In the genomic region with DNA sequence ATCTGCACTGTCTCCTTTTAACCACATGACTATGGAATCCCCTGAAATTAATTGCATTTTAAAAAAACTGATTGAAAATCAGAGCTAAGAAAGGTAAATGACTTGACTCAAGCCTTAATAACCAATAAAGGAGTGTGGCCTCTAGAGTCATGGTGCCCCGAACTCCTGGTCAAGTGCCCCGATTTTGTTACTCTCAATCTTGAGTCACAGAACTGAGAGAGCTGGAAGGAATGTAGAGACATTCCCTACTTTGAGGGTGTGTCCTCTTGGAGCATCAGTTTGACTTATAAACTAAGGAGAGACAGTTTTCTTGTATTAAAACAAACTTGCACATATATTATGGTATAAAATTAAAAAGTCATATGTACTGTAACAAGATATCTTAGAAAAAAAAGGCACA, we compare ENCODE assay signal across 10 cellular contexts. TPM values are rescaled to one million over a fixed set of nuclear protein-coding genes. Genes with fewer than 3 reads are reported as not detected.
DNase-seq lines count a peak whose midpoint lies in the region; ATAC-seq and TF ChIP-seq lines count a peak whose summit lies in the region.
"Had no signal": no experiment of that assay in that cellular context is flagged by ENCODE, and none has a peak within 500 bp of the region (broad histone marks: within the 10 kb centered on the region; RNA-seq: fewer than 3 reads in every experiment).

No MANE protein-coding gene starts in this region.

- peak overlapping the region; percentile 99 for H3K4me3 ChIP-seq in psoas muscle

- no peaks in the 10 kb centered on the region for H3K27me3 Mint-ChIP-seq in central memory CD8-positive, alpha-beta T cell

- H3K27ac ChIP-seq in psoas muscle: peak overlapping the region; percentile 96
- H3K27ac ChIP-seq: stomach had no signal

- intact Hi-C loops in psoas muscle (cut with DNase I): no loop called here

- TF ChIP-seq CTCF in psoas muscle (IDR thresholded peaks at IDR 0.05): no peak

- peaks cover 44% of the 10 kb centered on the region for H3K4me1 Mint-ChIP-seq in central memory CD8-positive, alpha-beta T cell

- no peak overlapping the region for H3K27ac Mint-ChIP-seq in central memory CD8-positive, alpha-beta T cell (ENCODE audit: low read depth)

- no peaks in the 10 kb centered on the region for H3K27me3 ChIP-seq in psoas muscle (ENCODE audit: insufficient read depth in 3 of 3, low read length in 2 of 3)
- H3K27me3 ChIP-seq: stomach had no signal

- no peaks in the 10 kb centered on the region for H3K9me3 Mint-ChIP-seq in central memory CD8-positive, alpha-beta T cell

- WGBS in psoas muscle, 3 donors: 37 to 55% (median 40%) methylated on average over 2 of the region's 2 CpGs

- H3K9me3 ChIP-seq in psoas muscle: no peaks in the 10 kb centered on the region
- H3K9me3 ChIP-seq: stomach had no signal

- peaks cover 0 to 4% of the 10 kb centered on the region in 2 donors for H3K36me3 ChIP-seq in psoas muscle (ENCODE audit: insufficient read depth in 1 of 2, low read depth in 1 of 2)

- peaks cover 16% of the 10 kb centered on the region for H3K36me3 Mint-ChIP-seq in central memory CD8-positive, alpha-beta T cell (ENCODE audit: insufficient read depth)

- peak overlapping the region; percentile 21 for H3K4me3 Mint-ChIP-seq in central memory CD8-positive, alpha-beta T cell

- DNase-seq in GM04503 (ENCODE audit: low read depth) (peak; percentile 34), M059J (ENCODE audit: low read depth) (peak; percentile 62), psoas muscle (no peak)
- DNase-seq in central memory CD8-positive, alpha-beta T cell (ENCODE audit: low spot score in 2 of 2): no peak
- no peak for DNase-seq in stimulated activated naive CD4-positive, alpha-beta T cell treated with Interleukin-2 at 50 U/mL for 16 hours (lab: John Stamatoyannopoulos, UW)
- DNase-seq: cortex of kidney, occipital lobe, stomach had no signal

- peaks cover 34% of the 10 kb centered on the region for H3K4me1 ChIP-seq in psoas muscle

- ATAC-seq in central memory CD8-positive, alpha-beta T cell (replicated peaks; ENCODE audit: extremely low read depth, poor library complexity, severe bottlenecking): no peak
- no peak for ATAC-seq in psoas muscle
- no peak for ATAC-seq in GM18519 (IDR thresholded peaks at IDR 0.05; ENCODE audit: low FRiP score, unreplicated experiment)
- no peak for ATAC-seq in GM18858 (IDR thresholded peaks at IDR 0.05; ENCODE audit: unreplicated experiment)

RNA-seq across cellular contexts. Expression of a gene that starts 2.4 kb away (rescaled TPM):
- total RNA-seq in M059J (2014; rRNA removed; shearing (Covaris generic)): 32.3 and 46.0 TPM in 2 replicates
- 10 to 100 TPM; 30.5 to 89.5 (median 76.1) TPM for total RNA-seq in psoas muscle
- 10 to 100 TPM; 25.5 to 54.4 (median 33.8) TPM for polyA plus RNA-seq in psoas muscle

RNA-seq across cellular contexts. Expression of a gene that starts 26.8 kb away (rescaled TPM):
- 12.2 and 18.2 TPM in 2 replicates for total RNA-seq in M059J (2014; rRNA removed; shearing (Covaris generic))
- total RNA-seq in psoas muscle: 10 to 100 TPM in 3 of 4 donors, 1 to 10 TPM in 1; 8.7 to 12.9 (median 11.3) TPM
- 10 to 100 TPM in 2 of 3 donors, 1 to 10 TPM in 1; 9.5 to 21.7 (median 12.4) TPM for polyA plus RNA-seq in psoas muscle

Comparison
In these comparisons a context has a peak if more than half of its experiments do, and no peak if none do; other contexts are left out.
1. DNase-seq: peak in GM04503 (single experiment) and M059J (single experiment); none in central memory CD8-positive, alpha-beta T cell (0 of 2), psoas muscle (0 of 2) and stimulated activated naive CD4-positive, alpha-beta T cell treated with Interleukin-2 at 50 U/mL for 16 hours (single experiment).